ENCODE assay signal across 7 cellular contexts in genomic region chr11:118382954-118383353, GRCh38. TPM values are rescaled to one million over a fixed set of nuclear protein-coding genes. Genes with fewer than 3 reads are reported as not detected.
"Had no signal": no experiment of that assay in that cellular context is flagged by ENCODE, and none has a peak within 500 bp of the region (broad histone marks: within the 10 kb centered on the region; RNA-seq: fewer than 3 reads in every experiment).

No MANE protein-coding gene starts in this region.

- H3K4me3 ChIP-seq: GM23338 had no signal

- H2AFZ ChIP-seq: GM23338 had no signal

- H3K36me3 Mint-ChIP-seq: IgD-negative memory B cell had no signal

- H3K9me3 Mint-ChIP-seq: GM23338, H9, IgD-negative memory B cell had no signal

- H3K4me3 Mint-ChIP-seq: GM23338, H9, IgD-negative memory B cell had no signal

- H3K4me1 Mint-ChIP-seq: GM23338, H9 had no signal

- H3K27ac Mint-ChIP-seq: GM23338, H9, IgD-negative memory B cell had no signal

- H3K4me2 ChIP-seq: GM23338 had no signal

- H3K27me3 Mint-ChIP-seq: IgD-negative memory B cell had no signal

- ATAC-seq: GM23338 had no signal

- DNase-seq: H9, HCEC 1CT, KG1 had no signal

RNA-seq across cellular contexts. Expression of gene CD3G, which starts 38.8 kb away (rescaled TPM):
- total RNA-seq: GM23338, H1, H9, HT-29 had no signal
- polyA plus RNA-seq: GM23338, H1 had no signal

RNA-seq across cellular contexts. Expression of gene CD3D, which starts 40.4 kb away (rescaled TPM):
- total RNA-seq: GM23338, H1, H9, HT-29 had no signal
- polyA plus RNA-seq: GM23338, H1 had no signal
